ENCODE assay signal across 1 cellular context in the genomic region with DNA sequence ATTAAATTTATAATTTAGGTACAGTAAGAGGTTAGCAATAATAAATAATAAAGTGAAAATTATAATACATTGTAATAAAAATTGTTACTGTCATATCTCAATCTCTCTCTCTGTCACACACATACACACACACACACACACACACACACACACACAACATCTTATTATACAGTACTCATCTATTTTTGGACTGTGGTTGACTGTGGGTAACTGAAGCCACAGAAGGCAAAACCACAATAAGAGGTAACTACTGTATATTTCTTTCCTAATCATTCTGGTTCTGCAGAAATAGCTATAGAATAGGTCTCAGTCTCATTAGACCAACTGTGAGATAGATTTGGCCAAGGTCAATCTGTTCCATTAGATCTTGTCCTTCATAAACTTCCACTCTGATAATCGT.
TF ChIP-seq lines count a peak whose summit lies in the region.

No MANE protein-coding gene starts in this region.

TF ChIP-seq in K562, 482 proteins besides CTCF, POLR2A, EP300 and RAD21 (continued from another document):
- TF ChIP-seq SMAD1 (IDR thresholded peaks at IDR 0.05; ENCODE audit: low read depth, low read length, partially characterized antibody) = no peak
